ENCODE assay signal across 39 cellular contexts in the genomic region with DNA sequence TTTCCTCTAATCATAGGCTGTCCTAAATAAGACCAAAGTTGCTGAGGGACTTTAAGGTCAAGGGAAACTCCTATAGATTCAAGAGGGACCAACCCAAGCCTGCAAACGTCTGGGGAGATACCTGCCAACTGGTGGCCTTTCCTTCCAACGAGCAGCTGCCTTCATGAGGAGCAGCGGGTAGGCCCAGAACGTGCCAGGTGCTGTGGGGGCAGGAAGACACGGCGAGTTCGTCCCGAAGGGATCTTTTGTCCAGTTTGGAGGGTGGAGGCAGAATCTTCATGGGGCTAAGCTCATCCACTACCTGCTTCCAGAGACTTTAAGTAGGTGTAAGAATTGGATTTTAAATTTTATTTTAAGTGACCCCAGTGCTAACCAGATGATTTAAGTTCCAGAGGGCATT. TPM values are rescaled to one million over a fixed set of nuclear protein-coding genes. Genes with fewer than 3 reads are reported as not detected.
"Had no signal": no experiment of that assay in that cellular context is flagged by ENCODE, and none has a peak within 500 bp of the region (broad histone marks: within the 10 kb centered on the region; RNA-seq: fewer than 3 reads in every experiment).

No MANE protein-coding gene starts in this region.

- ATAC-seq: activated CD4-positive, alpha-beta T cell treated with anti-CD3 and anti-CD28 coated beads for 36 hours; activated CD4-positive, CD25-positive, alpha-beta regulatory T cell treated with anti-CD3 and anti-CD28 coated beads, Interleukin-2, amount 50 U/mL, for 24 hours; activated CD8-positive, alpha-beta memory T cell treated with anti-CD3 and anti-CD28 coated beads, Interleukin-2, amount 10 ng/mL, durations not matched to agents 7 days and 5 days; activated CD8-positive, alpha-beta T cell treated with anti-CD3 and anti-CD28 coated beads, Interleukin-2, amount 10 ng/mL, durations not matched to agents 7 days and 5 days; activated naive CD8-positive, alpha-beta T cell treated with anti-CD3 and anti-CD28 coated beads, Interleukin-2, amount 50 U/mL, for 24 hours; WTC11 had no signal

- H3K4me3 ChIP-seq: ascending aorta, cardiac muscle cell had no signal

- H3K27me3 ChIP-seq: ascending aorta, cardiac muscle cell had no signal

- H3K36me3 ChIP-seq: ascending aorta, cardiac muscle cell had no signal

- H3K36me3 Mint-ChIP-seq: activated CD8-positive, alpha-beta memory T cell treated with anti-CD3 and anti-CD28 coated beads, Interleukin-2, amount 10 ng/mL, durations not matched to agents 7 days and 5 days; activated naive CD8-positive, alpha-beta T cell treated with anti-CD3 and anti-CD28 coated beads, Interleukin-2, amount 10 ng/mL, durations not matched to agents 7 days and 5 days; brain; WTC11 had no signal

- H3K4me1 ChIP-seq: ascending aorta had no signal

- H3K27me3 Mint-ChIP-seq: activated CD4-positive, alpha-beta T cell treated with anti-CD3 and anti-CD28 coated beads for 36 hours; activated CD4-positive, alpha-beta T cell treated with anti-CD3 and anti-CD28 coated beads, Interleukin-2, amount 10 ng/mL, durations not matched to agents 7 days and 5 days; activated CD8-positive, alpha-beta memory T cell treated with anti-CD3 and anti-CD28 coated beads, Interleukin-2, amount 10 ng/mL, durations not matched to agents 7 days and 5 days; activated naive CD8-positive, alpha-beta T cell; activated naive CD8-positive, alpha-beta T cell treated with anti-CD3 and anti-CD28 coated beads, Interleukin-2, amount 10 ng/mL, durations not matched to agents 7 days and 5 days; activated naive CD8-positive, alpha-beta T cell treated with anti-CD3 and anti-CD28 coated beads, Interleukin-2, amount 50 U/mL, for 24 hours; activated T-cell treated with anti-CD3 and anti-CD28 coated beads, Interleukin-2, amount 50 U/mL, for 24 hours; brain; central memory CD8-positive, alpha-beta T cell had no signal

- H3K9me3 ChIP-seq: ascending aorta had no signal

- H3K27ac Mint-ChIP-seq: activated CD4-positive, alpha-beta memory T cell treated with anti-CD3 and anti-CD28 coated beads, Interleukin-2, amount 10 ng/mL, durations not matched to agents 7 days and 5 days; activated CD4-positive, alpha-beta T cell treated with anti-CD3 and anti-CD28 coated beads for 36 hours; activated CD4-positive, alpha-beta T cell treated with anti-CD3 and anti-CD28 coated beads, Interleukin-2, amount 10 ng/mL, durations not matched to agents 7 days and 5 days; activated CD8-positive, alpha-beta memory T cell treated with anti-CD3 and anti-CD28 coated beads, Interleukin-2, amount 10 ng/mL, durations not matched to agents 7 days and 5 days; activated CD8-positive, alpha-beta T cell treated with anti-CD3 and anti-CD28 coated beads, Interleukin-2, amount 10 ng/mL, durations not matched to agents 7 days and 5 days; activated naive CD8-positive, alpha-beta T cell; activated naive CD8-positive, alpha-beta T cell treated with anti-CD3 and anti-CD28 coated beads, Interleukin-2, amount 10 ng/mL, durations not matched to agents 7 days and 5 days; activated naive CD8-positive, alpha-beta T cell treated with anti-CD3 and anti-CD28 coated beads, Interleukin-2, amount 50 U/mL, for 24 hours; activated T-cell treated with anti-CD3 and anti-CD28 coated beads, Interleukin-2, amount 50 U/mL, for 24 hours; activated T-helper 2 cell treated with anti-CD3 and anti-CD28 coated beads, Interferon-gamma antibody, Interleukin-2, Interleukin-4, amounts not matched to agents 10 μg/mL and 5 μg/mL and 100 μg/mL, durations not matched to agents 14 hours and 24 hours and 36 hours; T-helper 1 cell treated with Interleukin-12 subunit alpha and Interleukin-12 subunit beta and Interleukin-4 antibody, amounts not matched to agents 30 μg/mL and 1 μg/mL, for 36 hours; T-helper 2 cell treated with Interferon-gamma antibody and Interleukin-4, amounts not matched to agents 5 μg/mL and 100 μg/mL, for 36 hours; WTC11 had no signal

- H3K9me3 Mint-ChIP-seq: activated T-cell treated with anti-CD3 and anti-CD28 coated beads, Interleukin-2, amount 50 U/mL, for 24 hours; brain; central memory CD8-positive, alpha-beta T cell had no signal

- H3K4me3 Mint-ChIP-seq: activated CD4-positive, alpha-beta memory T cell treated with anti-CD3 and anti-CD28 coated beads, Interleukin-2, amount 10 ng/mL, durations not matched to agents 7 days and 5 days; activated CD4-positive, alpha-beta T cell treated with anti-CD3 and anti-CD28 coated beads for 36 hours; activated CD4-positive, alpha-beta T cell treated with anti-CD3 and anti-CD28 coated beads, Interleukin-2, amount 10 ng/mL, durations not matched to agents 7 days and 5 days; activated CD8-positive, alpha-beta memory T cell treated with anti-CD3 and anti-CD28 coated beads, Interleukin-2, amount 10 ng/mL, durations not matched to agents 7 days and 5 days; activated CD8-positive, alpha-beta T cell treated with anti-CD3 and anti-CD28 coated beads, Interleukin-2, amount 10 ng/mL, durations not matched to agents 7 days and 5 days; activated naive CD8-positive, alpha-beta T cell; activated naive CD8-positive, alpha-beta T cell treated with anti-CD3 and anti-CD28 coated beads, Interleukin-2, amount 10 ng/mL, durations not matched to agents 7 days and 5 days; activated naive CD8-positive, alpha-beta T cell treated with anti-CD3 and anti-CD28 coated beads, Interleukin-2, amount 50 U/mL, for 24 hours; activated T-cell treated with anti-CD3 and anti-CD28 coated beads, Interleukin-2, amount 50 U/mL, for 24 hours; brain; central memory CD8-positive, alpha-beta T cell; T-helper 1 cell treated with Interleukin-12 subunit alpha and Interleukin-12 subunit beta and Interleukin-4 antibody, amounts not matched to agents 30 μg/mL and 1 μg/mL, for 36 hours; T-helper 2 cell treated with Interferon-gamma antibody and Interleukin-4, amounts not matched to agents 5 μg/mL and 100 μg/mL, for 36 hours; WTC11 had no signal

- H3K4me1 Mint-ChIP-seq: activated CD4-positive, alpha-beta memory T cell treated with anti-CD3 and anti-CD28 coated beads, Interleukin-2, amount 10 ng/mL, durations not matched to agents 7 days and 5 days; activated CD4-positive, alpha-beta T cell treated with anti-CD3 and anti-CD28 coated beads for 36 hours; activated CD4-positive, alpha-beta T cell treated with anti-CD3 and anti-CD28 coated beads, Interleukin-2, amount 10 ng/mL, durations not matched to agents 7 days and 5 days; activated CD8-positive, alpha-beta memory T cell treated with anti-CD3 and anti-CD28 coated beads, Interleukin-2, amount 10 ng/mL, durations not matched to agents 7 days and 5 days; activated naive CD8-positive, alpha-beta T cell treated with anti-CD3 and anti-CD28 coated beads, Interleukin-2, amount 10 ng/mL, durations not matched to agents 7 days and 5 days; activated naive CD8-positive, alpha-beta T cell treated with anti-CD3 and anti-CD28 coated beads, Interleukin-2, amount 50 U/mL, for 24 hours; central memory CD8-positive, alpha-beta T cell had no signal

- H3K27ac ChIP-seq: ascending aorta, cardiac muscle cell, VCaP had no signal

- DNase-seq: activated CD4-positive, alpha-beta memory T cell treated with anti-CD3 and anti-CD28 coated beads, Interleukin-2, amount 10 ng/mL, durations not matched to agents 7 days and 5 days; activated CD4-positive, alpha-beta T cell treated with anti-CD3 and anti-CD28 coated beads for 1 hour; activated CD4-positive, alpha-beta T cell treated with anti-CD3 and anti-CD28 coated beads for 36 hours; activated CD4-positive, alpha-beta T cell treated with anti-CD3 and anti-CD28 coated beads for 48 hours; activated CD4-positive, alpha-beta T cell treated with anti-CD3 and anti-CD28 coated beads, Interleukin-2, amount 10 ng/mL, durations not matched to agents 7 days and 5 days; activated CD4-positive, alpha-beta T cell treated with anti-CD3 and anti-CD28 coated beads, Interleukin-2, amount 50 U/mL, for 48 hours; activated CD4-positive, CD25-positive, alpha-beta regulatory T cell; activated CD8-positive, alpha-beta memory T cell treated with anti-CD3 and anti-CD28 coated beads for 24 hours; activated CD8-positive, alpha-beta memory T cell treated with anti-CD3 and anti-CD28 coated beads, Interleukin-2, amount 10 ng/mL, durations not matched to agents 7 days and 5 days; activated CD8-positive, alpha-beta memory T cell treated with anti-CD3 and anti-CD28 coated beads, Interleukin-2, amount 50 U/mL, for 48 hours; activated CD8-positive, alpha-beta T cell treated with anti-CD3 and anti-CD28 coated beads, Interleukin-2, amount 10 ng/mL, durations not matched to agents 7 days and 5 days; activated effector memory CD4-positive, alpha-beta T cell treated with Interleukin-2 at 50 U/mL for 16 hours; activated gamma-delta T cell; activated naive CD4-positive, alpha-beta T cell treated with anti-CD3 and anti-CD28 coated beads, Interleukin-2, amount 50 U/mL, for 16 hours; activated naive CD4-positive, alpha-beta T cell treated with Interleukin-2 at 50 U/mL for 16 hours; activated naive CD8-positive, alpha-beta T cell treated with anti-CD3 and anti-CD28 coated beads, Interleukin-2, amount 10 ng/mL, durations not matched to agents 7 days and 5 days; activated naive CD8-positive, alpha-beta T cell treated with anti-CD3 and anti-CD28 coated beads, Interleukin-2, amount 50 U/mL, for 24 hours; activated T-cell treated with anti-CD3 and anti-CD28 coated beads, Interleukin-2, amount 50 U/mL, for 24 hours; activated T-cell treated with anti-CD3 and anti-CD28 coated beads, Interleukin-2, amount 50 U/mL, for 48 hours; amygdala; anterior cingulate cortex; caudate nucleus; cerebellar nuclear complex; T-helper 1 cell; T-helper 2 cell; T-helper 9 cell had no signal

RNA-seq across cellular contexts. Expression of gene SLC26A9, which starts 26.0 kb away (rescaled TPM):
- total RNA-seq: activated CD4-positive, alpha-beta memory T cell treated with anti-CD3 and anti-CD28 coated beads, Interleukin-2, amount 10 ng/mL, durations not matched to agents 7 days and 5 days; activated CD4-positive, alpha-beta T cell treated with anti-CD3 and anti-CD28 coated beads for 36 hours; activated CD4-positive, alpha-beta T cell treated with anti-CD3 and anti-CD28 coated beads, Interleukin-2, amount 10 ng/mL, durations not matched to agents 7 days and 5 days; activated CD8-positive, alpha-beta memory T cell treated with anti-CD3 and anti-CD28 coated beads, Interleukin-2, amount 10 ng/mL, durations not matched to agents 7 days and 5 days; activated CD8-positive, alpha-beta T cell treated with anti-CD3 and anti-CD28 coated beads, Interleukin-2, amount 10 ng/mL, durations not matched to agents 7 days and 5 days; activated naive CD8-positive, alpha-beta T cell treated with anti-CD3 and anti-CD28 coated beads, Interleukin-2, amount 10 ng/mL, durations not matched to agents 7 days and 5 days; activated T-helper 2 cell treated with anti-CD3 and anti-CD28 coated beads, Interferon-gamma antibody, Interleukin-2, Interleukin-4, amounts not matched to agents 10 μg/mL and 5 μg/mL and 100 μg/mL, durations not matched to agents 14 hours and 24 hours and 36 hours; ascending aorta; bronchial epithelial cell; chondrocyte had no signal

RNA-seq across cellular contexts. Expression of gene RAB7B, which starts 34.0 kb away (rescaled TPM):
- total RNA-seq: activated CD4-positive, alpha-beta memory T cell treated with anti-CD3 and anti-CD28 coated beads, Interleukin-2, amount 10 ng/mL, durations not matched to agents 7 days and 5 days; activated CD4-positive, alpha-beta T cell treated with anti-CD3 and anti-CD28 coated beads for 36 hours; activated CD4-positive, alpha-beta T cell treated with anti-CD3 and anti-CD28 coated beads, Interleukin-2, amount 10 ng/mL, durations not matched to agents 7 days and 5 days; activated CD8-positive, alpha-beta memory T cell treated with anti-CD3 and anti-CD28 coated beads, Interleukin-2, amount 10 ng/mL, durations not matched to agents 7 days and 5 days; activated CD8-positive, alpha-beta T cell treated with anti-CD3 and anti-CD28 coated beads, Interleukin-2, amount 10 ng/mL, durations not matched to agents 7 days and 5 days; activated T-helper 2 cell treated with anti-CD3 and anti-CD28 coated beads, Interferon-gamma antibody, Interleukin-2, Interleukin-4, amounts not matched to agents 10 μg/mL and 5 μg/mL and 100 μg/mL, durations not matched to agents 14 hours and 24 hours and 36 hours; ascending aorta; WTC11 had no signal

RNA-seq across cellular contexts. Expression of gene CTSE, which starts 54.5 kb away (rescaled TPM):
- total RNA-seq: activated CD4-positive, alpha-beta memory T cell treated with anti-CD3 and anti-CD28 coated beads, Interleukin-2, amount 10 ng/mL, durations not matched to agents 7 days and 5 days; activated CD4-positive, alpha-beta T cell treated with anti-CD3 and anti-CD28 coated beads for 36 hours; activated CD4-positive, alpha-beta T cell treated with anti-CD3 and anti-CD28 coated beads, Interleukin-2, amount 10 ng/mL, durations not matched to agents 7 days and 5 days; activated CD8-positive, alpha-beta memory T cell treated with anti-CD3 and anti-CD28 coated beads, Interleukin-2, amount 10 ng/mL, durations not matched to agents 7 days and 5 days; activated CD8-positive, alpha-beta T cell treated with anti-CD3 and anti-CD28 coated beads, Interleukin-2, amount 10 ng/mL, durations not matched to agents 7 days and 5 days; activated naive CD8-positive, alpha-beta T cell treated with anti-CD3 and anti-CD28 coated beads, Interleukin-2, amount 10 ng/mL, durations not matched to agents 7 days and 5 days; activated T-helper 2 cell treated with anti-CD3 and anti-CD28 coated beads, Interferon-gamma antibody, Interleukin-2, Interleukin-4, amounts not matched to agents 10 μg/mL and 5 μg/mL and 100 μg/mL, durations not matched to agents 14 hours and 24 hours and 36 hours; ascending aorta; bronchial epithelial cell; cardiac muscle cell; chondrocyte had no signal
